ENCODE assay signal across 12 cellular contexts in genomic region chr5:93578179-93578812, GRCh38. TPM values are rescaled to one million over a fixed set of nuclear protein-coding genes. Genes with fewer than 3 reads are reported as not detected.
DNase-seq lines count a peak whose midpoint lies in the region; ATAC-seq and TF ChIP-seq lines count a peak whose summit lies in the region.
"Had no signal": no experiment of that assay in that cellular context is flagged by ENCODE, and none has a peak within 500 bp of the region (broad histone marks: within the 10 kb centered on the region; RNA-seq: fewer than 3 reads in every experiment).

No MANE protein-coding gene starts in this region.

- H3K4me1 ChIP-seq in mucosa of rectum (ENCODE audit: control insufficient read depth in 2 of 2, insufficient read depth in 2 of 2, low read length in 2 of 2): peaks cover 11 to 22% of the 10 kb centered on the region in 2 donors
- peaks cover 5 to 42% (median 27%) of the 10 kb centered on the region in 4 donors for H3K4me1 ChIP-seq in transverse colon

- H3K4me3 Mint-ChIP-seq in activated naive CD4-positive, alpha-beta T cell treated with anti-CD3 and anti-CD28 coated beads, Interleukin-2, amount 50 U/mL, for 24 hours: peak overlapping the region; percentile 47
- H3K4me3 Mint-ChIP-seq: dendritic cell treated with granulocyte-macrophage colony-stimulating factor and Interleukin-4, amounts not matched to agents 40 ng/mL and 50 ng/mL, for 4 days had no signal

- ATAC-seq in GM21528 (IDR thresholded peaks at IDR 0.05; ENCODE audit: low FRiP score, unreplicated experiment): no peak
- ATAC-seq: GM12878 had no signal

- H3K4me3 ChIP-seq in mucosa of rectum (ENCODE audit: low read length in 2 of 2) (peak overlapping the region in 1 of 2 donors; percentile 41), transverse colon (no peak overlapping the region)
- H3K4me3 ChIP-seq: GM12878 had no signal

- no peak for TF ChIP-seq EP300 in transverse colon (IDR thresholded peaks at IDR 0.05; ENCODE audit: low read depth)

- H3K27ac ChIP-seq in cingulate gyrus (ENCODE audit: low read depth, low read length) (peak overlapping the region; percentile 95), mucosa of rectum (ENCODE audit: low read depth in 2 of 2, low read length in 2 of 2) (peak overlapping the region; percentile 71 to 72), transverse colon (peak overlapping the region; percentile 73 to 81 (median 74))

- peaks cover 20% of the 10 kb centered on the region for H3K4me1 Mint-ChIP-seq in activated naive CD4-positive, alpha-beta T cell treated with anti-CD3 and anti-CD28 coated beads, Interleukin-2, amount 50 U/mL, for 24 hours

- intact Hi-C loops in transverse colon (cut with DNase I; ENCODE audit: low total_unique reads): no loop called here

- H3K36me3 ChIP-seq in mucosa of rectum (ENCODE audit: control insufficient read depth in 2 of 2, insufficient read depth in 2 of 2, low read length in 2 of 2) (no peaks in the 10 kb centered on the region), transverse colon (no peaks in the 10 kb centered on the region)

- H3K27me3 Mint-ChIP-seq in activated naive CD4-positive, alpha-beta T cell treated with anti-CD3 and anti-CD28 coated beads, Interleukin-2, amount 50 U/mL, for 24 hours: peaks cover 60% of the 10 kb centered on the region

- H3K9me3 Mint-ChIP-seq in activated naive CD4-positive, alpha-beta T cell treated with anti-CD3 and anti-CD28 coated beads, Interleukin-2, amount 50 U/mL, for 24 hours: no peaks in the 10 kb centered on the region
- H3K9me3 Mint-ChIP-seq: dendritic cell treated with granulocyte-macrophage colony-stimulating factor and Interleukin-4, amounts not matched to agents 40 ng/mL and 50 ng/mL, for 4 days had no signal

- H3K9me3 ChIP-seq in mucosa of rectum (ENCODE audit: control insufficient read depth in 2 of 2, low read length in 2 of 2) (no peaks in the 10 kb centered on the region), transverse colon (no peaks in the 10 kb centered on the region)

- H3K27me3 ChIP-seq in mucosa of rectum (ENCODE audit: control insufficient read depth in 2 of 2, insufficient read depth in 2 of 2, low read length in 2 of 2) (peaks cover 47 to 53% of the 10 kb centered on the region in 2 donors), transverse colon (peaks cover 95% of the 10 kb centered on the region)

- in situ Hi-C loops in transverse colon (cut with MboI; ENCODE audit: low pct_ligation_motif_present in 1 of 4, low pct_unique_long_range_greater_than_20kb in 1 of 4, low sequenced_read_pairs in 3 of 4): loop anchor here in 3 of 4 donors (25.0 kb wide), 2 partner anchors 209 to 334 kb away; no protein-coding TSS in a partner anchor

- H3K27ac Mint-ChIP-seq in activated naive CD4-positive, alpha-beta T cell treated with anti-CD3 and anti-CD28 coated beads, Interleukin-2, amount 50 U/mL, for 24 hours: no peak overlapping the region
- H3K27ac Mint-ChIP-seq: dendritic cell treated with granulocyte-macrophage colony-stimulating factor and Interleukin-4, amounts not matched to agents 40 ng/mL and 50 ng/mL, for 4 days had no signal

- H3K36me3 Mint-ChIP-seq in activated naive CD4-positive, alpha-beta T cell treated with anti-CD3 and anti-CD28 coated beads, Interleukin-2, amount 50 U/mL, for 24 hours: no peaks in the 10 kb centered on the region

- 52% methylated on average over 19 of the region's 19 CpGs; no CpG with 5 or more reads in 1 of the 2 donors for WGBS in transverse colon (ENCODE audit: low coverage in 1 of 2), 2 donors

- H3K9ac ChIP-seq in mucosa of rectum (ENCODE audit: low read depth in 1 of 2, low read length in 2 of 2): peak overlapping the region in 1 of 2 donors; percentile 20

- TF ChIP-seq CTCF in transverse colon (IDR thresholded peaks at IDR 0.05): no peak

- no peak for DNase-seq in activated naive CD4-positive, alpha-beta T cell treated with Interleukin-2 at 50 U/mL for 16 hours
- DNase-seq in transverse colon (no peak), GF-D8 (lab: John Stamatoyannopoulos, UW) (no peak), DMS114 treated with DMSO at 0.1 percent for 48 hours (lab: John Stamatoyannopoulos, UW; ENCODE audit: unreplicated experiment) (no peak)
- DNase-seq: Right ventricle myocardium superior; stimulated activated CD4-positive, alpha-beta T cell treated with anti-CD3 and anti-CD28 coated beads, Interleukin-2, amount 100 ng/mL, for 24 hours had no signal

- no peak for TF ChIP-seq POLR2A in transverse colon (IDR thresholded peaks at IDR 0.05)

RNA-seq across cellular contexts. Expression of gene NR2F1-AS1, which starts 2.7 kb away (rescaled TPM):
- 1 to 10 TPM; 1.2 to 3.7 (median 2.2) TPM for total RNA-seq in transverse colon

RNA-seq across cellular contexts. Expression of gene NR2F1, which starts 4.7 kb away (rescaled TPM):
- total RNA-seq in transverse colon: 1 to 10 TPM; 1.5 to 6.2 (median 3.2) TPM
